1 cellular context compared by ENCODE assay signal in the genomic region with DNA sequence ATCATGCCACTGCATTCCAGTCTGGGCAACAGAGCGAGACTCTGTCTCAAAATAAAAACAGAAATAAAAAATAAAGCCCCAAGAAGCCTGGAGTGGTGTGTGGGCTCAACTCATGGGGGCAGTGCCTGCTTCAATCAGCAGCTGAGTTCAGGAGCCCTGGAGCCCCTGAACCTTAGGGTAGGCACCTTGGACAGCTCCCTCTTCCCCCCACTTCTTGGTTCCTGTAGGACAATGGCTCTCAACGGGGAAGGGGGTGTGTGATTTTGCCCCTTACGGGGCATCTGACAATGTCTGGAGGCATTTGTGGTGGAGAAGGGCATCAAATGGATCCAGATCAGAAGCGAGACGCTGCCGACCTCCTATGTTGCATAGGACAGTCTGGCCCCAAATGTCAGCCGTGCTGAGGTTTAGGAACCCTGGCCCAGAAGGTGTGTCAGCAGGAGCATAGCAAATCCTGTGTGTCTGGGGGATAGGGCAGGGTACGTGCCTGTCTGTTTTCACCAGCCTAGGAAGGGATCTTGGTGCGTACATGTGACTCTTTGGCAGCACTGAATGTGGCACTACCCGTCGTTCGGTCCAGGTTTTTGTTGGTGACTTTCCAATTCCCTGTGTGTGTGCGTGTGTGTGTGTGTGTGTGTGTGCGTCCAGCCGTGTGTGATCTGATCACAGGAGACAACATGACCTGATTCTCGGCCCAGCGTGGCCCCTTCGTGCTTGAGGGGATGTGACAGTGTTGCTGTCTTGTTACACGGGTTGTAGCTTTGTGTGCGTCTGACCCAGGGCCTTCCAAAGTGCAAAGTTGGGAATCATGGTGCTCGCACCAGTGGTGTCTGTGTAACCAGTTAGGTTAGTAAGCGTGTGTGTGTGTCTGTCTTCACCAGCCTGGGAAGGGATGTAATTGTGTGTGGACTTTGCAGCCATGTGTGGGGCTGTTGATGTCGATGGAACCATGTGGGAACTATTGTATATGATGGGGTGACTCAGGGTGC.
TF ChIP-seq lines count a peak whose summit lies in the region.

No MANE protein-coding gene starts in this region.

TF ChIP-seq in WTC11, 78 proteins besides CTCF, POLR2A, EP300 and RAD21 (continued from another document):
- TF ChIP-seq, protein P1, sequence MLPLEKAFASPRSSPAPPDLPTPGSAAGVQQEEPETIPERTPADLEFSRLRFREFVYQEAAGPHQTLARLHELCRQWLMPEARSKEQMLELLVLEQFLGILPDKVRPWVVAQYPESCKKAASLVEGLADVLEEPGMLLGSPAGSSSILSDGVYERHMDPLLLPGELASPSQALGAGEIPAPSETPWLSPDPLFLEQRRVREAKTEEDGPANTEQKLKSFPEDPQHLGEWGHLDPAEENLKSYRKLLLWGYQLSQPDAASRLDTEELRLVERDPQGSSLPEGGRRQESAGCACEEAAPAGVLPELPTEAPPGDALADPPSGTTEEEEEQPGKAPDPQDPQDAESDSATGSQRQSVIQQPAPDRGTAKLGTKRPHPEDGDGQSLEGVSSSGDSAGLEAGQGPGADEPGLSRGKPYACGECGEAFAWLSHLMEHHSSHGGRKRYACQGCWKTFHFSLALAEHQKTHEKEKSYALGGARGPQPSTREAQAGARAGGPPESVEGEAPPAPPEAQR (CRISPR knock-in tag; IDR thresholded peaks at IDR 0.05): no peak
- TF ChIP-seq, protein P2, sequence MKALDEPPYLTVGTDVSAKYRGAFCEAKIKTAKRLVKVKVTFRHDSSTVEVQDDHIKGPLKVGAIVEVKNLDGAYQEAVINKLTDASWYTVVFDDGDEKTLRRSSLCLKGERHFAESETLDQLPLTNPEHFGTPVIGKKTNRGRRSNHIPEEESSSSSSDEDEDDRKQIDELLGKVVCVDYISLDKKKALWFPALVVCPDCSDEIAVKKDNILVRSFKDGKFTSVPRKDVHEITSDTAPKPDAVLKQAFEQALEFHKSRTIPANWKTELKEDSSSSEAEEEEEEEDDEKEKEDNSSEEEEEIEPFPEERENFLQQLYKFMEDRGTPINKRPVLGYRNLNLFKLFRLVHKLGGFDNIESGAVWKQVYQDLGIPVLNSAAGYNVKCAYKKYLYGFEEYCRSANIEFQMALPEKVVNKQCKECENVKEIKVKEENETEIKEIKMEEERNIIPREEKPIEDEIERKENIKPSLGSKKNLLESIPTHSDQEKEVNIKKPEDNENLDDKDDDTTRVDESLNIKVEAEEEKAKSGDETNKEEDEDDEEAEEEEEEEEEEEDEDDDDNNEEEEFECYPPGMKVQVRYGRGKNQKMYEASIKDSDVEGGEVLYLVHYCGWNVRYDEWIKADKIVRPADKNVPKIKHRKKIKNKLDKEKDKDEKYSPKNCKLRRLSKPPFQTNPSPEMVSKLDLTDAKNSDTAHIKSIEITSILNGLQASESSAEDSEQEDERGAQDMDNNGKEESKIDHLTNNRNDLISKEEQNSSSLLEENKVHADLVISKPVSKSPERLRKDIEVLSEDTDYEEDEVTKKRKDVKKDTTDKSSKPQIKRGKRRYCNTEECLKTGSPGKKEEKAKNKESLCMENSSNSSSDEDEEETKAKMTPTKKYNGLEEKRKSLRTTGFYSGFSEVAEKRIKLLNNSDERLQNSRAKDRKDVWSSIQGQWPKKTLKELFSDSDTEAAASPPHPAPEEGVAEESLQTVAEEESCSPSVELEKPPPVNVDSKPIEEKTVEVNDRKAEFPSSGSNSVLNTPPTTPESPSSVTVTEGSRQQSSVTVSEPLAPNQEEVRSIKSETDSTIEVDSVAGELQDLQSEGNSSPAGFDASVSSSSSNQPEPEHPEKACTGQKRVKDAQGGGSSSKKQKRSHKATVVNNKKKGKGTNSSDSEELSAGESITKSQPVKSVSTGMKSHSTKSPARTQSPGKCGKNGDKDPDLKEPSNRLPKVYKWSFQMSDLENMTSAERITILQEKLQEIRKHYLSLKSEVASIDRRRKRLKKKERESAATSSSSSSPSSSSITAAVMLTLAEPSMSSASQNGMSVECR (CRISPR knock-in tag; IDR thresholded peaks at IDR 0.05; ENCODE audit: borderline replicate concordance): no peak
- TF ChIP-seq ESRRA (CRISPR knock-in tag; IDR thresholded peaks at IDR 0.05; ENCODE audit: borderline replicate concordance): no peak
- TF ChIP-seq, protein P3, sequence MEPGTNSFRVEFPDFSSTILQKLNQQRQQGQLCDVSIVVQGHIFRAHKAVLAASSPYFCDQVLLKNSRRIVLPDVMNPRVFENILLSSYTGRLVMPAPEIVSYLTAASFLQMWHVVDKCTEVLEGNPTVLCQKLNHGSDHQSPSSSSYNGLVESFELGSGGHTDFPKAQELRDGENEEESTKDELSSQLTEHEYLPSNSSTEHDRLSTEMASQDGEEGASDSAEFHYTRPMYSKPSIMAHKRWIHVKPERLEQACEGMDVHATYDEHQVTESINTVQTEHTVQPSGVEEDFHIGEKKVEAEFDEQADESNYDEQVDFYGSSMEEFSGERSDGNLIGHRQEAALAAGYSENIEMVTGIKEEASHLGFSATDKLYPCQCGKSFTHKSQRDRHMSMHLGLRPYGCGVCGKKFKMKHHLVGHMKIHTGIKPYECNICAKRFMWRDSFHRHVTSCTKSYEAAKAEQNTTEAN (CRISPR knock-in tag; IDR thresholded peaks at IDR 0.05): no peak
- TF ChIP-seq ZNF263 (CRISPR knock-in tag; IDR thresholded peaks at IDR 0.05; ENCODE audit: low read depth): no peak
- TF ChIP-seq, protein P4, sequence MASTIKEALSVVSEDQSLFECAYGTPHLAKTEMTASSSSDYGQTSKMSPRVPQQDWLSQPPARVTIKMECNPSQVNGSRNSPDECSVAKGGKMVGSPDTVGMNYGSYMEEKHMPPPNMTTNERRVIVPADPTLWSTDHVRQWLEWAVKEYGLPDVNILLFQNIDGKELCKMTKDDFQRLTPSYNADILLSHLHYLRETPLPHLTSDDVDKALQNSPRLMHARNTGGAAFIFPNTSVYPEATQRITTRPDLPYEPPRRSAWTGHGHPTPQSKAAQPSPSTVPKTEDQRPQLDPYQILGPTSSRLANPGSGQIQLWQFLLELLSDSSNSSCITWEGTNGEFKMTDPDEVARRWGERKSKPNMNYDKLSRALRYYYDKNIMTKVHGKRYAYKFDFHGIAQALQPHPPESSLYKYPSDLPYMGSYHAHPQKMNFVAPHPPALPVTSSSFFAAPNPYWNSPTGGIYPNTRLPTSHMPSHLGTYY (CRISPR knock-in tag; IDR thresholded peaks at IDR 0.05): no peak
- no peak for TF ChIP-seq NR2C2 (CRISPR knock-in tag; IDR thresholded peaks at IDR 0.05)
- TF ChIP-seq MYBL2 (CRISPR knock-in tag; IDR thresholded peaks at IDR 0.05): no peak
- TF ChIP-seq, protein P5, sequence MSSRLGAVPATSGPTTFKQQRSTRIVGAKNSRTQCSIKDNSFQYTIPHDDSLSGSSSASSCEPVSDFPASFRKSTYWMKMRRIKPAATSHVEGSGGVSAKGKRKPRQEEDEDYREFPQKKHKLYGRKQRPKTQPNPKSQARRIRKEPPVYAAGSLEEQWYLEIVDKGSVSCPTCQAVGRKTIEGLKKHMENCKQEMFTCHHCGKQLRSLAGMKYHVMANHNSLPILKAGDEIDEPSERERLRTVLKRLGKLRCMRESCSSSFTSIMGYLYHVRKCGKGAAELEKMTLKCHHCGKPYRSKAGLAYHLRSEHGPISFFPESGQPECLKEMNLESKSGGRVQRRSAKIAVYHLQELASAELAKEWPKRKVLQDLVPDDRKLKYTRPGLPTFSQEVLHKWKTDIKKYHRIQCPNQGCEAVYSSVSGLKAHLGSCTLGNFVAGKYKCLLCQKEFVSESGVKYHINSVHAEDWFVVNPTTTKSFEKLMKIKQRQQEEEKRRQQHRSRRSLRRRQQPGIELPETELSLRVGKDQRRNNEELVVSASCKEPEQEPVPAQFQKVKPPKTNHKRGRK (CRISPR knock-in tag; IDR thresholded peaks at IDR 0.05; ENCODE audit: borderline replicate concordance): no peak
